Comparison of ENCODE assay signal across 20 cellular contexts in the genomic region with DNA sequence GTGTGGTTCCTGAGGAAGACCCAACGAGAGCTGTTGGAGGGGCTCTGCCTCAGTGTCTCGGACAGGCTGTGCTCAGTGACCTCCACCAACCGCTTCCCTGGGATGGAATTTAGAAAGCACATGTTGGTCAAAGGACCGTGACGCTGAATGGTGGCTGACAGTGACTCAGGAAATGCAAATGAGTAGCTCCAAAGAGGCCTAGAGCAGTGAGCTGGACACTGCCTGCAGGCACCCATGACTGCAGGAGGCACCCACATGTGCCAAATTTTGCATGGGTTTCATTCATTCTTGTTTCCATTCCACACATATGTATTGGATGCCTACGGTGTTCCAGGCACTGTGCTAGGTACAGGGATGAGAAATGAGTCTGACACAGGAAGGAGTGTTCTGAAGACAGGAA. TPM values are rescaled to one million over a fixed set of nuclear protein-coding genes. Genes with fewer than 3 reads are reported as not detected.
"Had no signal": no experiment of that assay in that cellular context is flagged by ENCODE, and none has a peak within 500 bp of the region (broad histone marks: within the 10 kb centered on the region; RNA-seq: fewer than 3 reads in every experiment).

No MANE protein-coding gene starts in this region.

- FAIRE-seq: HepG2 had no signal

- H3K27ac ChIP-seq: SJCRH30 had no signal

- H3K27me3 ChIP-seq: MG63, SJCRH30 had no signal

- H3K36me3 ChIP-seq: MG63, SJCRH30 had no signal

- DNase-seq: IMR-90, Karpas-422, KG1, MG63, NCI-H1092, NCI-H1105 treated with DMSO at 0.1 percent for 48 hours, NCI-H1417 treated with DMSO at 0.1 percent for 48 hours, NCI-H146, NCI-H1930, NCI-H2081, NCI-H2107, NCI-H2227 treated with DMSO at 0.1 percent for 48 hours, NCI-H510A, NCI-H774, SHP77 treated with DMSO at 0.1 percent for 48 hours, SJCRH30 had no signal

- ATAC-seq: HepG2, Right ventricle myocardium inferior, SK-N-SH treated with all-trans-retinoic acid at 6 μM for 48 hours had no signal

- H3K9me3 ChIP-seq: MG63, SJCRH30 had no signal

- H3K4me3 ChIP-seq: MG63, SJCRH30 had no signal

RNA-seq across cellular contexts. Expression of a gene that starts 46.4 kb away (rescaled TPM):
- total RNA-seq: HepG2, HT1080, IMR-90 had no signal
- polyA plus RNA-seq: HepG2, IMR-90 had no signal
